In the genomic region with DNA sequence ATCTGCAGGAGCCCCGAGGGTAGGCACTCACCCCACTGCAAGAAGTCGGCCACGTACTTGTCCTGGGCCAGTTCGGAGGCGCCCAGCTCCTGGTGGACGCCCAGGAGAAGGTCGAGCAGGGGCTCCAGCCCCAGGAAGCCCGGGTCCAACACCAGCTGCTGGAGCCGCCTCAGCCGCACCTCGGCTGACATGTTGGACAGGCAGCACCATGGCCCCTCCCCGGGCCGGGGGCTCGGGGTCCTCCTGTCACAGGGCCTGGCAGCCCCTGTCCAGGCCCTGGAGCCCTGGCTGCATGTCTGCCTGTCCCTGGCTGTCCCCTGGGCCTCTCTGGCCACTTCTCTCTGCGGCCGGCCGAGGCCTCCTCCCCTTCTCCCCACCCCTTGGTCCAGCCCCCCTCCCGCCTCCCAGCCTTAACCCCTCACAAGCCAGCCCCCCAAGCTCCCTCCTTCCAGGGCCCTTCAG, we compare ENCODE assay signal across 1 cellular context.
TF ChIP-seq lines count a peak whose summit lies in the region.

A gene with protein sequence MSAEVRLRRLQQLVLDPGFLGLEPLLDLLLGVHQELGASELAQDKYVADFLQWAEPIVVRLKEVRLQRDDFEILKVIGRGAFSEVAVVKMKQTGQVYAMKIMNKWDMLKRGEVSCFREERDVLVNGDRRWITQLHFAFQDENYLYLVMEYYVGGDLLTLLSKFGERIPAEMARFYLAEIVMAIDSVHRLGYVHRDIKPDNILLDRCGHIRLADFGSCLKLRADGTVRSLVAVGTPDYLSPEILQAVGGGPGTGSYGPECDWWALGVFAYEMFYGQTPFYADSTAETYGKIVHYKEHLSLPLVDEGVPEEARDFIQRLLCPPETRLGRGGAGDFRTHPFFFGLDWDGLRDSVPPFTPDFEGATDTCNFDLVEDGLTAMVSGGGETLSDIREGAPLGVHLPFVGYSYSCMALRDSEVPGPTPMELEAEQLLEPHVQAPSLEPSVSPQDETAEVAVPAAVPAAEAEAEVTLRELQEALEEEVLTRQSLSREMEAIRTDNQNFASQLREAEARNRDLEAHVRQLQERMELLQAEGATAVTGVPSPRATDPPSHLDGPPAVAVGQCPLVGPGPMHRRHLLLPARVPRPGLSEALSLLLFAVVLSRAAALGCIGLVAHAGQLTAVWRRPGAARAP (minus strand): TSS at position 329 of the 462 bp plus-strand sequence. CDS start 138 bp downstream, at position 191.

TF ChIP-seq in WTC11, 78 proteins besides CTCF, POLR2A, EP300 and RAD21 (continued from another document):
- TF ChIP-seq, protein P1, sequence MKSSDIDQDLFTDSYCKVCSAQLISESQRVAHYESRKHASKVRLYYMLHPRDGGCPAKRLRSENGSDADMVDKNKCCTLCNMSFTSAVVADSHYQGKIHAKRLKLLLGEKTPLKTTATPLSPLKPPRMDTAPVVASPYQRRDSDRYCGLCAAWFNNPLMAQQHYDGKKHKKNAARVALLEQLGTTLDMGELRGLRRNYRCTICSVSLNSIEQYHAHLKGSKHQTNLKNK (CRISPR knock-in tag; IDR thresholded peaks at IDR 0.05), result no peak
- TF ChIP-seq, protein P2, sequence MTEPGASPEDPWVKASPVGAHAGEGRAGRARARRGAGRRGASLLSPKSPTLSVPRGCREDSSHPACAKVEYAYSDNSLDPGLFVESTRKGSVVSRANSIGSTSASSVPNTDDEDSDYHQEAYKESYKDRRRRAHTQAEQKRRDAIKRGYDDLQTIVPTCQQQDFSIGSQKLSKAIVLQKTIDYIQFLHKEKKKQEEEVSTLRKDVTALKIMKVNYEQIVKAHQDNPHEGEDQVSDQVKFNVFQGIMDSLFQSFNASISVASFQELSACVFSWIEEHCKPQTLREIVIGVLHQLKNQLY (CRISPR knock-in tag; IDR thresholded peaks at IDR 0.05), result no peak
- TF ChIP-seq, protein P3, sequence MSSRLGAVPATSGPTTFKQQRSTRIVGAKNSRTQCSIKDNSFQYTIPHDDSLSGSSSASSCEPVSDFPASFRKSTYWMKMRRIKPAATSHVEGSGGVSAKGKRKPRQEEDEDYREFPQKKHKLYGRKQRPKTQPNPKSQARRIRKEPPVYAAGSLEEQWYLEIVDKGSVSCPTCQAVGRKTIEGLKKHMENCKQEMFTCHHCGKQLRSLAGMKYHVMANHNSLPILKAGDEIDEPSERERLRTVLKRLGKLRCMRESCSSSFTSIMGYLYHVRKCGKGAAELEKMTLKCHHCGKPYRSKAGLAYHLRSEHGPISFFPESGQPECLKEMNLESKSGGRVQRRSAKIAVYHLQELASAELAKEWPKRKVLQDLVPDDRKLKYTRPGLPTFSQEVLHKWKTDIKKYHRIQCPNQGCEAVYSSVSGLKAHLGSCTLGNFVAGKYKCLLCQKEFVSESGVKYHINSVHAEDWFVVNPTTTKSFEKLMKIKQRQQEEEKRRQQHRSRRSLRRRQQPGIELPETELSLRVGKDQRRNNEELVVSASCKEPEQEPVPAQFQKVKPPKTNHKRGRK (CRISPR knock-in tag; IDR thresholded peaks at IDR 0.05; ENCODE audit: borderline replicate concordance), result no peak
